8 cellular contexts compared by ENCODE assay signal in the genomic region with DNA sequence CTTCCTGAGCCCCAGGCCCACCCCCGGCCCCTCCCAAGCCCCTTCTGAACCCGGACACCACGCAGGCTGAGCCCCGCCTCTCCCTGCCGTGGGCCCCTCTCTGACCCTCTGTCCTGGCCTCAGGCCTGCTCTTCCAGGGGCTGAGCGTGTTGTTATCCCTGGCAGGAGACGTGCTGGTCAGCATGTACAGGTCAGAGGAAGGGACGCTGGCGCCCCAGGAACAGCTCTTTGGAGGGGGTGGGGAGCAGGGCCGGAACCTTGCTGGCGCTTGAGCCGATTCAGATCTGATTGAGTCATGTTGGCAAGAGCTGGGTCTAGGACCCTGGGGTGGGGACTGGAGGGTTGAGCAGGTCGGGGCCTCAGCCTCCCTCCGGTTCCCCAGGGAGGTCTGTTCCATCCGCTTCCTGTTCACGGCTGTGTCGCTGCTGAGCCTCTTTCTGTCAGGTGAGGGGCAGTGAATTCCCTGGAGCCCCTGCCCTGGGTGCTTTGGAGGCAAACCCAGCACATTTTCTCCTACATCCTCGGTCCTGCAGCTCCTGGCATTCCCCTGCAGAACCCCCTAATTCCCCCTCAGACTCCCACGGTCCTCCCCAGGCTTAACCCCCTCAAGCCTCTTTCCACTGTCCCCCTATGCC. TPM values are rescaled to one million over a fixed set of nuclear protein-coding genes. Genes with fewer than 3 reads are reported as not detected.
DNase-seq lines count a peak whose midpoint lies in the region; ATAC-seq, FAIRE-seq and TF ChIP-seq lines count a peak whose summit lies in the region.

No MANE protein-coding gene starts in this region.

- no peaks in the 10 kb centered on the region for H3K27me3 ChIP-seq in SU-DHL-6 (ENCODE audit: low read length)
- H3K27me3 ChIP-seq in mammary epithelial cell (ENCODE audit: insufficient read depth, low read length): no peaks in the 10 kb centered on the region

- DNase-seq in GM03348 (ENCODE audit: low spot score) (peak; percentile 61), Kasumi-1 (lab: John Stamatoyannopoulos, UW) (peak; percentile 23 to 25), mammary epithelial cell (peak; percentile 43), kidney (peak; percentile 90), inferior parietal cortex (ENCODE audit: extremely low spot score) (no peak)
- peak; percentile 54 to 58 for DNase-seq in stimulated activated CD4-positive, alpha-beta T cell treated with anti-CD3 and anti-CD28 coated beads, Interleukin-2, amount 100 ng/mL, for 24 hours

- CTCF ChIA-PET in mammary epithelial cell (lab: Charles Lee; ENCODE audit: low non-redundant PET): interaction anchor here (0.5 kb wide), 1 partner anchor 76 kb away, joined by 4 read pairs; no protein-coding TSS in a partner anchor

- TF ChIP-seq CTCF in SU-DHL-6 (IDR thresholded peaks at IDR 0.05; ENCODE audit: insufficient read depth, low read length, poor library complexity, severe bottlenecking): no peak
- TF ChIP-seq CTCF in mammary epithelial cell (conservative IDR thresholded peaks at IDR 0.05 in 1 of 2, IDR thresholded peaks at IDR 0.05 in 1 of 2; ENCODE audit: extremely low read depth in 1 of 2, insufficient read depth in 1 of 2, low read depth in 1 of 2, low read length in 2 of 2): peak in 1 of 2 donors; percentile 35
- TF ChIP-seq CTCF in kidney (IDR thresholded peaks at IDR 0.05; ENCODE audit: borderline replicate concordance, extremely low read depth, insufficient read depth): no peak

- H3K36me3 ChIP-seq in SU-DHL-6 (ENCODE audit: low read length): no peaks in the 10 kb centered on the region
- no peaks in the 10 kb centered on the region for H3K36me3 ChIP-seq in mammary epithelial cell (ENCODE audit: insufficient read depth, low read length)
- H3K36me3 ChIP-seq in kidney (ENCODE audit: control insufficient read depth in 1 of 2, insufficient read depth in 2 of 2, low read length in 2 of 2): peaks cover 4% of the 10 kb centered on the region in 2 donors

- no peak overlapping the region for H3K27ac ChIP-seq in SU-DHL-6 (ENCODE audit: low read depth, low read length)
- H3K27ac ChIP-seq in mammary epithelial cell (ENCODE audit: insufficient read depth, low read depth, low read length): no peak overlapping the region
- peak overlapping the region; percentile 2 to 51 for H3K27ac ChIP-seq in kidney (ENCODE audit: low read depth in 2 of 2, low read length in 2 of 2)

- H3K79me2 ChIP-seq in SU-DHL-6 (ENCODE audit: insufficient read depth, low read length) (no peaks in the 10 kb centered on the region), mammary epithelial cell (ENCODE audit: insufficient read depth, low read length) (no peaks in the 10 kb centered on the region)

- BruUV-seq in mammary epithelial cell (replicated peaks; lab: Mats Ljungman, UMichigan): no TSS peak

- FAIRE-seq in kidney (lab: Jason Lieb, UNC): no peak

- ATAC-seq in HG03135 (IDR thresholded peaks at IDR 0.05; ENCODE audit: unreplicated experiment): no peak

- H3K9me3 ChIP-seq in SU-DHL-6 (ENCODE audit: insufficient read depth, low read length) (no peaks in the 10 kb centered on the region), mammary epithelial cell (replicated peaks; ENCODE audit: insufficient read depth, low read length) (no peaks in the 10 kb centered on the region), kidney (ENCODE audit: control insufficient read depth in 1 of 2, low read length in 2 of 2) (no peaks in the 10 kb centered on the region)

- no peaks in the 10 kb centered on the region for H3F3A ChIP-seq in SU-DHL-6 (ENCODE audit: insufficient read depth)

- intact Hi-C loops in mammary epithelial cell (cut with micrococcal nuclease) (loop anchor here (2.0 to 5.0 kb wide), 6 partner anchors 47 to 335 kb away; partner anchors contain the start of genes CPNE1, NFS1, RBM12 and ROMO1), kidney (cut with DNase I) (no loop called here)

- in situ Hi-C loops in mammary epithelial cell (cut with MboI; ENCODE audit: low sequenced_read_pairs in 2 of 2): no loop called here

- H3K4me1 ChIP-seq in mammary epithelial cell (ENCODE audit: insufficient read depth, low read length) (peaks cover 33% of the 10 kb centered on the region), kidney (ENCODE audit: control insufficient read depth in 1 of 2, insufficient read depth in 1 of 2, low read depth in 1 of 2, low read length in 2 of 2) (peaks cover 0 to 22% of the 10 kb centered on the region in 2 donors)

- dilution Hi-C loops in mammary epithelial cell (cut with HindIII; ENCODE audit: low sequenced_read_pairs): no loop called here

- WGBS in mammary epithelial cell (ENCODE audit: low coverage, missing lambda C conversion rate): 23% methylated on average over 8 of the region's 19 CpGs

- H4K20me1 ChIP-seq in SU-DHL-6 (ENCODE audit: low read depth, low read length): no peaks in the 10 kb centered on the region
- H4K20me1 ChIP-seq in mammary epithelial cell (ENCODE audit: insufficient read depth, low read length): no peaks in the 10 kb centered on the region

- no peak overlapping the region for H2AFZ ChIP-seq in SU-DHL-6 (ENCODE audit: low read depth, low read length, severe bottlenecking)
- H2AFZ ChIP-seq in mammary epithelial cell (ENCODE audit: low read depth, low read length): peak overlapping the region; percentile 84

- H3K4me3 ChIP-seq in SU-DHL-6 (ENCODE audit: insufficient read depth, low read length, poor library complexity, severe bottlenecking) (no peak overlapping the region), mammary epithelial cell (replicated peaks in 1 of 3; ENCODE audit: insufficient read depth in 1 of 3, low read depth in 2 of 3, low read length in 3 of 3) (peak overlapping the region in 1 of 3 experiments; percentile 7), kidney (ENCODE audit: low read length in 2 of 2) (peak overlapping the region; percentile 48 to 58)

- no peak overlapping the region for H3K9ac ChIP-seq in SU-DHL-6 (ENCODE audit: low read length)
- H3K9ac ChIP-seq in mammary epithelial cell (ENCODE audit: insufficient read depth, low read length): no peak overlapping the region
- H3K9ac ChIP-seq in kidney (ENCODE audit: low read length in 2 of 2): peak overlapping the region in 1 of 2 donors; percentile 51

- H3K4me2 ChIP-seq in SU-DHL-6 (ENCODE audit: low read depth, low read length, poor library complexity, severe bottlenecking): peak overlapping the region; percentile 11
- H3K4me2 ChIP-seq in mammary epithelial cell (ENCODE audit: insufficient read depth, low read depth, low read length): peak overlapping the region; percentile 98

- no peaks in the 10 kb centered on the region for H3K9me2 ChIP-seq in SU-DHL-6 (replicated peaks; ENCODE audit: insufficient read depth, low read length)

RNA-seq across cellular contexts. Expression of gene SPAG4, which starts 1.9 kb away (rescaled TPM):
- total RNA-seq in mammary epithelial cell: 1 to 10 TPM; 2.8 to 4.3 TPM
- polyA plus RNA-seq in mammary epithelial cell: 1.1 TPM
- not detected for polyA minus RNA-seq in mammary epithelial cell
- total RNA-seq in kidney: 16.0 TPM
- polyA plus RNA-seq in kidney (ENCODE audit: insufficient read depth, low read depth, low replicate concordance): 13.1 TPM

RNA-seq across cellular contexts. Expression of gene CPNE1, which starts 47.2 kb away (rescaled TPM):
- 100 to 1,000 TPM; 110 to 157 TPM for total RNA-seq in mammary epithelial cell
- 97.7 TPM for polyA plus RNA-seq in mammary epithelial cell
- 119 TPM for polyA minus RNA-seq in mammary epithelial cell
- total RNA-seq in kidney: 145 TPM
- 128 TPM for polyA plus RNA-seq in kidney (ENCODE audit: insufficient read depth, low read depth, low replicate concordance)

RNA-seq across cellular contexts. Expression of gene RBM12, which starts 47.2 kb away (rescaled TPM):
- total RNA-seq in mammary epithelial cell (10 to 100 TPM; 62.8 to 71.2 TPM), kidney (101 TPM)
- polyA plus RNA-seq in mammary epithelial cell (91.9 TPM), kidney (ENCODE audit: insufficient read depth, low read depth, low replicate concordance) (11.1 TPM)
- 98.2 TPM for polyA minus RNA-seq in mammary epithelial cell

Comparison
In these comparisons a context has a peak if more than half of its experiments do, and no peak if none do; other contexts are left out.
1. H3K27ac ChIP-seq: peak in kidney (2 of 2); none in SU-DHL-6 (single experiment) and mammary epithelial cell (single experiment).